In the genomic region with DNA sequence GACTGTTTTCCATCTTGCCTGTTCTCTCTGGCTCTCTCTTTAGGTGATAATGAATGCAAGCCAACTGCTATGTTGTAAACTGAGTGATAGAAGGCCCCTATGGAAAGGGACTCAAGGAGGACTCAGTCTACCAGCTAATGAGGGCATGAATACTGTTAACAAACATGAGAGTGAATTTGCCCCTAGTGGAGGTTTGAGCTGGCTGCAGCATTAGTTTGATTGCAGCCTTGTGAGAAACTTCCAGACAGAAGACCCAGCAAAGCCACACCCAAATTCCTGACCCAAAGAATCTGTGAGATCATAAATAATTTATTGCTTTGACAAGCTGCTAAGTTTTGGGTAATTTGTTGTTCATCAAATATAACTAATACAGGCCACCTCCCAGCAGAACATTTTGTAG, we compare ENCODE assay signal across 13 cellular contexts. TPM values are rescaled to one million over a fixed set of nuclear protein-coding genes. Genes with fewer than 3 reads are reported as not detected.
DNase-seq lines count a peak whose midpoint lies in the region; ATAC-seq and TF ChIP-seq lines count a peak whose summit lies in the region.
"Had no signal": no experiment of that assay in that cellular context is flagged by ENCODE, and none has a peak within 500 bp of the region (broad histone marks: within the 10 kb centered on the region; RNA-seq: fewer than 3 reads in every experiment).

No MANE protein-coding gene starts in this region.

- no peaks in the 10 kb centered on the region for H3K9me3 ChIP-seq in left ventricle myocardium inferior (replicated peaks)
- H3K9me3 ChIP-seq in heart right ventricle: no peaks in the 10 kb centered on the region
- no peaks in the 10 kb centered on the region for H3K9me3 ChIP-seq in lower lobe of right lung

- intact Hi-C loops in left ventricle myocardium inferior (cut with micrococcal nuclease): no loop called here
- intact Hi-C loops in heart right ventricle (cut with DNase I): no loop called here
- intact Hi-C loops in lower lobe of right lung (cut with DNase I): no loop called here

- no peaks in the 10 kb centered on the region for H3K27me3 ChIP-seq in left ventricle myocardium inferior (ENCODE audit: low read depth)
- H3K27me3 ChIP-seq in heart right ventricle: no peaks in the 10 kb centered on the region
- H3K27me3 ChIP-seq in lower lobe of right lung (ENCODE audit: low read depth): no peaks in the 10 kb centered on the region
- H3K27me3 ChIP-seq: foreskin keratinocyte had no signal

- ATAC-seq in heart right ventricle (no peak), lower lobe of right lung (no peak), HG03520 (IDR thresholded peaks at IDR 0.05; ENCODE audit: unreplicated experiment) (no peak), GM19395 (IDR thresholded peaks at IDR 0.05; ENCODE audit: unreplicated experiment) (no peak)
- ATAC-seq: CD8-positive, alpha-beta T cell; foreskin keratinocyte had no signal

- TF ChIP-seq CTCF in left ventricle myocardium inferior (IDR thresholded peaks at IDR 0.05; ENCODE audit: borderline replicate concordance): peak; percentile 29
- peak in 3 of 9 donors; percentile 16 to 23 (median 18) for TF ChIP-seq CTCF in heart right ventricle (IDR thresholded peaks at IDR 0.05)
- peak; percentile 37 for TF ChIP-seq CTCF in foreskin fibroblast (IDR thresholded peaks at IDR 0.05; ENCODE audit: low read depth, low read length)
- TF ChIP-seq CTCF in lower lobe of right lung (IDR thresholded peaks at IDR 0.05): no peak

- H3K36me3 ChIP-seq in left ventricle myocardium inferior (no peaks in the 10 kb centered on the region), heart right ventricle (no peaks in the 10 kb centered on the region), lower lobe of right lung (no peaks in the 10 kb centered on the region)

- H3K4me1 ChIP-seq in left ventricle myocardium inferior (peaks cover 6% of the 10 kb centered on the region), heart right ventricle (peaks cover 0 to 16% (median 0%) of the 10 kb centered on the region in 9 donors), lower lobe of right lung (no peaks in the 10 kb centered on the region)
- H3K4me1 ChIP-seq: foreskin keratinocyte had no signal

- H3K4me3 ChIP-seq in left ventricle myocardium inferior (no peak overlapping the region), heart right ventricle (no peak overlapping the region), foreskin fibroblast (ENCODE audit: low read depth in 1 of 2, low read length in 2 of 2) (no peak overlapping the region), lower lobe of right lung (no peak overlapping the region)

- peak overlapping the region; percentile 22 for H3K27ac ChIP-seq in left ventricle myocardium inferior (replicated peaks)
- peak overlapping the region in 1 of 10 donors; percentile 2 for H3K27ac ChIP-seq in heart right ventricle
- H3K27ac ChIP-seq in lower lobe of right lung: no peak overlapping the region
- H3K27ac ChIP-seq: foreskin keratinocyte had no signal

- DNase-seq in left ventricle myocardium inferior: no peak
- DNase-seq in heart right ventricle: no peak
- DNase-seq in RPMI7951 (ENCODE audit: low read depth): peak; percentile 15
- DNase-seq in foreskin fibroblast: peak in 1 of 2 donors; percentile 58
- no peak for DNase-seq in DMS79 treated with DMSO at 0.1 percent for 48 hours (lab: John Stamatoyannopoulos, UW)
- DNase-seq in lower lobe of right lung: no peak
- DNase-seq: activated CD4-positive, alpha-beta T cell treated with anti-CD3 and anti-CD28 coated beads for 1 hour; activated naive CD8-positive, alpha-beta T cell treated with anti-CD3 and anti-CD28 coated beads, Interleukin-2, amount 10 ng/mL, durations not matched to agents 7 days and 5 days; CD8-positive, alpha-beta T cell; naive B cell had no signal

RNA-seq across cellular contexts. Expression of gene PLCB1, which starts 50.0 kb away (rescaled TPM):
- total RNA-seq in left ventricle myocardium inferior: 6.0 TPM
- 10 to 100 TPM in 1 of 10 donors, 1 to 10 TPM in 9; 3.6 to 12.7 (median 7.5) TPM for total RNA-seq in heart right ventricle
- polyA plus RNA-seq in heart right ventricle: 1 to 10 TPM; 2.2 to 4.6 TPM
- total RNA-seq in RPMI7951 (2014; rRNA removed; shearing (Covaris generic)): 18.1 and 28.4 TPM in 2 replicates
- 6.3 TPM for total RNA-seq in lower lobe of right lung
